8 cellular contexts compared by ENCODE assay signal in genomic region chr2:224570328-224570993, GRCh38. TPM values are rescaled to one million over a fixed set of nuclear protein-coding genes. Genes with fewer than 3 reads are reported as not detected.
A peak's percentile ranks its signal among the peaks of the same experiment; 100 is the strongest.
DNase-seq lines count a peak whose midpoint lies in the region; ATAC-seq and TF ChIP-seq lines count a peak whose summit lies in the region.

No MANE protein-coding gene starts in this region.

- peak; percentile 44 for ATAC-seq in GM19395 (IDR thresholded peaks at IDR 0.05; ENCODE audit: unreplicated experiment)
- no peak for ATAC-seq in HG03108 (IDR thresholded peaks at IDR 0.05; ENCODE audit: unreplicated experiment)
- ATAC-seq in HG03342 (IDR thresholded peaks at IDR 0.05; ENCODE audit: unreplicated experiment): no peak
- no peak for ATAC-seq in GM18505 (IDR thresholded peaks at IDR 0.05; ENCODE audit: unreplicated experiment)

- TF ChIP-seq POLR2A in GM18505 (IDR thresholded peaks at IDR 0.05; ENCODE audit: borderline replicate concordance, extremely low read depth, insufficient read depth, insufficient read length): no peak

- peak overlapping the region; percentile 42 for H3K27ac ChIP-seq in PC-9
- no peak overlapping the region for H3K27ac ChIP-seq in iPS-18a (ENCODE audit: low read length)

- H3K9me2 ChIP-seq in PC-9 (ENCODE audit: insufficient read depth): no peaks in the 10 kb centered on the region

- peaks cover 100% of the 10 kb centered on the region for H4K20me1 ChIP-seq in PC-9 (ENCODE audit: insufficient read depth)

- H3K4me1 ChIP-seq in PC-9 (replicated peaks; ENCODE audit: insufficient read depth): peaks cover 35% of the 10 kb centered on the region
- peaks cover 35% of the 10 kb centered on the region for H3K4me1 ChIP-seq in iPS-18a (ENCODE audit: control insufficient read depth, low read depth, low read length)

- POLR2A ChIA-PET in PC-9 (lab: Charles Lee; ENCODE audit: unreplicated experiment): interaction anchor here (0.6 to 0.7 kb wide), 3 partner anchors 9 to 1081 kb away, joined by 3 to 5 read pairs (median 5); no protein-coding TSS in a partner anchor

- peaks cover 100% of the 10 kb centered on the region for H3K79me2 ChIP-seq in PC-9 (ENCODE audit: low read depth)

- no peak overlapping the region for H2AFZ ChIP-seq in PC-9

- no TSS peak for BruUV-seq in PC-9 (replicated peaks; lab: Mats Ljungman, UMichigan)

- peaks cover 43% of the 10 kb centered on the region for H3K36me3 ChIP-seq in PC-9 (ENCODE audit: low read depth)
- H3K36me3 ChIP-seq in iPS-18a (ENCODE audit: control insufficient read depth, low read depth, low read length): no peaks in the 10 kb centered on the region

- peaks cover 8% of the 10 kb centered on the region; the same call in 1 of the 2 replicates for H3K9me3 ChIP-seq in PC-9 (ENCODE audit: insufficient read depth, low read depth)
- H3K9me3 ChIP-seq in iPS-18a (ENCODE audit: control insufficient read depth, low read depth, low read length): no peaks in the 10 kb centered on the region

- H3F3A ChIP-seq in PC-9 (ENCODE audit: insufficient read depth, low read depth): peaks cover 4% of the 10 kb centered on the region; the same call in 1 of the 2 replicates

- TF ChIP-seq CTCF in PC-9 (conservative IDR thresholded peaks at IDR 0.05): no peak

- CTCF ChIA-PET in PC-9 (lab: Charles Lee): interaction anchor here (0.5 to 0.6 kb wide), 2 partner anchors 54 to 215 kb away, joined by 3 read pairs; no protein-coding TSS in a partner anchor

- H3K4me3 ChIP-seq in PC-9: no peak overlapping the region
- H3K4me3 ChIP-seq in iPS-18a (ENCODE audit: low read length): no peak overlapping the region

- intact Hi-C loops in PC-9 (cut with micrococcal nuclease; ENCODE audit: unreplicated experiment): no loop called here

- H3K4me2 ChIP-seq in PC-9: peak overlapping the region; percentile 12; the same call in 1 of the 2 replicates

- DNase-seq in AG08395 (ENCODE audit: low spot score) (peak; percentile 37), PC-9 (no peak), NCI-H526 treated with DMSO at 0.1 percent for 48 hours (lab: John Stamatoyannopoulos, UW) (no peak)

- H3K27me3 ChIP-seq in PC-9 (ENCODE audit: insufficient read depth, low read depth) (no peaks in the 10 kb centered on the region), iPS-18a (ENCODE audit: control insufficient read depth, insufficient read depth, low read length) (no peaks in the 10 kb centered on the region)

- peak overlapping the region; percentile 9 for H3K9ac ChIP-seq in iPS-18a (ENCODE audit: low read length)

RNA-seq across cellular contexts. Expression of gene CUL3, which starts 14.7 kb away (rescaled TPM):
- total RNA-seq in PC-9 (2021): 155 and 200 TPM in 2 replicates
